Comparison of ENCODE assay signal across 8 cellular contexts in genomic region chr19:6110360-6110977, GRCh38. TPM values are rescaled to one million over a fixed set of nuclear protein-coding genes. Genes with fewer than 3 reads are reported as not detected.
A peak's percentile ranks its signal among the peaks of the same experiment; 100 is the strongest.
DNase-seq lines count a peak whose midpoint lies in the region; FAIRE-seq and TF ChIP-seq lines count a peak whose summit lies in the region.

Gene RFX2, minus strand, starts transcription at chr19:6110500. Its CDS starts 63,004 bp downstream, at chr19:6047496.

- peaks cover 27% of the 10 kb centered on the region for H3K4me1 Mint-ChIP-seq in HFFc6 (ENCODE audit: low read depth)

- H3K4me3 Mint-ChIP-seq in HFFc6: peak within 1 kb of the TSS; percentile 94

- TF ChIP-seq CTCF in GM06990 (IDR thresholded peaks at IDR 0.05; ENCODE audit: insufficient read depth, low read length, poor library complexity, severe bottlenecking) (no peak), HFFc6 (IDR thresholded peaks at IDR 0.05) (0 out of 2 replicates have a peak, but pooled peaks have one; percentile 1), neutrophil (IDR thresholded peaks at IDR 0.05) (peak; percentile 38)

- peak; percentile 84 for FAIRE-seq in frontal cortex (lab: Jason Lieb, UNC)

- H3K9me3 ChIP-seq in SJSA1 (replicated peaks) (no peaks in the 10 kb centered on the region), neutrophil (no peaks in the 10 kb centered on the region), subcutaneous abdominal adipose tissue (ENCODE audit: control insufficient read depth in 5 of 5, low read length in 5 of 5) (no peaks in the 10 kb centered on the region)

- no peaks in the 10 kb centered on the region for H3K36me3 Mint-ChIP-seq in HFFc6 (ENCODE audit: low read depth)

- H3K27me3 ChIP-seq in GM06990 (replicated peaks; ENCODE audit: control insufficient read depth, insufficient read depth, low read length): no peaks in the 10 kb centered on the region
- no peaks in the 10 kb centered on the region for H3K27me3 ChIP-seq in SJSA1 (replicated peaks)
- no peaks in the 10 kb centered on the region for H3K27me3 ChIP-seq in neutrophil
- no peaks in the 10 kb centered on the region for H3K27me3 ChIP-seq in subcutaneous abdominal adipose tissue (ENCODE audit: control insufficient read depth in 5 of 5, insufficient read depth in 4 of 5, low read length in 5 of 5)

- peaks cover 3% of the 10 kb centered on the region for H3K27me3 Mint-ChIP-seq in HFFc6 (ENCODE audit: insufficient read depth)

- H3K27ac Mint-ChIP-seq in HFFc6: peak within 1 kb of the TSS; percentile 96

- peak within 1 kb of the TSS; percentile 56 to 95 (median 83) for H3K9ac ChIP-seq in subcutaneous abdominal adipose tissue (ENCODE audit: low read length in 5 of 5)

- H3K27ac ChIP-seq in SJSA1 (peak within 1 kb of the TSS; percentile 26; the same call in 1 of the 2 replicates), neutrophil (peak within 1 kb of the TSS; percentile 71), subcutaneous abdominal adipose tissue (ENCODE audit: low read depth, low read length) (peak within 1 kb of the TSS; percentile 86)

- H3K4me3 ChIP-seq in GM06990 (replicated peaks; ENCODE audit: low read depth, low read length) (peak within 1 kb of the TSS; percentile 70), SJSA1 (peak within 1 kb of the TSS; percentile 46), neutrophil (ENCODE audit: low read depth in 1 of 2, low read length in 1 of 2) (peak within 1 kb of the TSS; percentile 71 to 78), subcutaneous abdominal adipose tissue (ENCODE audit: low read depth in 1 of 5, low read length in 5 of 5) (peak within 1 kb of the TSS; percentile 66 to 97 (median 89))

- peak; percentile 99 for DNase-seq in GM06990 (ENCODE audit: extremely low read depth, insufficient read length)
- DNase-seq in HFFc6: peak; percentile 98
- DNase-seq in NAMALWA (ENCODE audit: low spot score): peak; percentile 99
- DNase-seq in SJSA1 (ENCODE audit: low read depth in 1 of 2, low spot score in 2 of 2): peak; percentile 99
- peak; percentile 99 for DNase-seq in activated naive CD4-positive, alpha-beta T cell treated with Interleukin-2 at 50 U/mL for 16 hours
- peak; percentile 99 for DNase-seq in frontal cortex (ENCODE audit: low spot score in 2 of 2)

- no peaks in the 10 kb centered on the region for H3K36me3 ChIP-seq in GM06990 (ENCODE audit: control insufficient read depth, insufficient read depth, low read length)
- H3K36me3 ChIP-seq in SJSA1: no peaks in the 10 kb centered on the region
- H3K36me3 ChIP-seq in neutrophil: no peaks in the 10 kb centered on the region
- H3K36me3 ChIP-seq in subcutaneous abdominal adipose tissue (ENCODE audit: control insufficient read depth in 5 of 5, insufficient read depth in 5 of 5, low read length in 5 of 5): no peaks in the 10 kb centered on the region

- no peaks in the 10 kb centered on the region for H3K9me3 Mint-ChIP-seq in HFFc6

- peaks cover 7% of the 10 kb centered on the region; the same call in 1 of the 2 replicates for H3K4me1 ChIP-seq in SJSA1 (replicated peaks)
- peaks cover 14 to 36% of the 10 kb centered on the region in 2 experiments for H3K4me1 ChIP-seq in neutrophil (ENCODE audit: control insufficient read depth in 1 of 2, insufficient read depth in 1 of 2, low read depth in 1 of 2, low read length in 1 of 2)
- H3K4me1 ChIP-seq in subcutaneous abdominal adipose tissue (ENCODE audit: control insufficient read depth in 5 of 5, insufficient read depth in 5 of 5, low read length in 5 of 5): peaks cover 2 to 22% (median 15%) of the 10 kb centered on the region in 5 donors

RNA-seq across cellular contexts. Expression of gene RFX2, which starts in this region (rescaled TPM):
- 1 to 10 TPM; 6.3 to 9.5 (median 6.9) TPM for total RNA-seq in HFFc6 (2021; fragmentation: NEBNext Ultra II Directional; extraction: Animal tissue kit (Norgen Biotek cat#: 25700))
- total RNA-seq in SJSA1 (2014; rRNA removed; shearing (Covaris generic)): 9.7 and 13.1 TPM in 2 replicates
- 5.7 TPM for total RNA-seq in frontal cortex

Comparison
In these comparisons a context has a peak if more than half of its experiments do, and no peak if none do; other contexts are left out.
1. Peak in every context shown above with its lines: DNase-seq, H3K4me3 ChIP-seq and H3K27ac ChIP-seq.
2. H3K27ac ChIP-seq: peak in every context shown above with its lines; median percentile 86 in subcutaneous abdominal adipose tissue; 71 in neutrophil; 26 in SJSA1.